ENCODE assay signal across 8 cellular contexts in genomic region chr11:72111803-72112540, GRCh38. TPM values are rescaled to one million over a fixed set of nuclear protein-coding genes. Genes with fewer than 3 reads are reported as not detected.
A peak's percentile ranks its signal among the peaks of the same experiment; 100 is the strongest.
DNase-seq lines count a peak whose midpoint lies in the region; FAIRE-seq and TF ChIP-seq lines count a peak whose summit lies in the region.

No MANE protein-coding gene starts in this region.

- DNase-seq in G401 (ENCODE audit: low spot score) (peak; percentile 100), H54 (ENCODE audit: insufficient read length, low spot score) (peak; percentile 68), LoVo (ENCODE audit: low spot score) (peak; percentile 98), RWPE1 (ENCODE audit: low spot score) (peak; percentile 91), foreskin melanocyte (peak; percentile 99), neural progenitor cell (ENCODE audit: low spot score) (peak; percentile 97), stromal cell of bone marrow (ENCODE audit: low read depth) (peak; percentile 100)
- DNase-seq in activated naive CD4-positive, alpha-beta T cell treated with Interleukin-2 at 50 U/mL for 16 hours, result peak; percentile 87

- no peak for TF ChIP-seq CTCF in RWPE1 (conservative IDR thresholded peaks at IDR 0.05; ENCODE audit: low read depth)
- TF ChIP-seq CTCF in neural progenitor cell (IDR thresholded peaks at IDR 0.05), result no peak

- H3K79me2 ChIP-seq in neural progenitor cell (ENCODE audit: low read depth), result no peaks in the 10 kb centered on the region

- in situ Hi-C loops in G401 (cut with HindIII; ENCODE audit: low sequenced_read_pairs), result no loop called here

- H3K27ac ChIP-seq in RWPE1 (peak overlapping the region; percentile 97), neural progenitor cell (peak overlapping the region; percentile 92)

- H3K9ac ChIP-seq in neural progenitor cell, result peak overlapping the region; percentile 58

- H3K9me3 ChIP-seq in neural progenitor cell (ENCODE audit: low read depth), result no peaks in the 10 kb centered on the region

- peak overlapping the region; percentile 69 for H3K4me3 ChIP-seq in neural progenitor cell

- H3F3A ChIP-seq in neural progenitor cell (ENCODE audit: low read depth), result peaks cover 21% of the 10 kb centered on the region

- H2AFZ ChIP-seq in neural progenitor cell (replicated peaks), result peak overlapping the region; percentile 91

- peaks cover 9% of the 10 kb centered on the region for H3K27me3 Mint-ChIP-seq in neural progenitor cell (ENCODE audit: insufficient read depth, low read depth)

- no peaks in the 10 kb centered on the region for H3K36me3 ChIP-seq in neural progenitor cell

- H3K4me1 ChIP-seq in neural progenitor cell, result peaks cover 6% of the 10 kb centered on the region

- POLR2A ChIA-PET in RWPE1 (lab: Yijun Ruan, JAX; ENCODE audit: low non-redundant PET), result interaction anchor here (0.8 to 1.6 kb wide), 4 partner anchors 12 to 111 kb away, joined by 3 to 7 read pairs (median 4); no protein-coding TSS in a partner anchor

- peak overlapping the region; percentile 100 for H3K27ac Mint-ChIP-seq in neural progenitor cell

- peaks cover 3% of the 10 kb centered on the region for H3K36me3 Mint-ChIP-seq in neural progenitor cell

- peak; percentile 81 for FAIRE-seq in H54 (lab: Jason Lieb, UNC)

- TF ChIP-seq POLR2A in H54 (IDR thresholded peaks at IDR 0.05; ENCODE audit: low read depth, low read length), result peak; percentile 87

- H3K27me3 ChIP-seq in neural progenitor cell, result peaks cover 32% of the 10 kb centered on the region

- H3K4me1 Mint-ChIP-seq in neural progenitor cell, result peaks cover 20% of the 10 kb centered on the region

- CTCF ChIA-PET in RWPE1 (lab: Yijun Ruan, JAX), result interaction anchor here (1.2 kb wide), 1 partner anchor 72 kb away, joined by 3 read pairs; no protein-coding TSS in a partner anchor

- peak overlapping the region; percentile 96 for H3K4me3 Mint-ChIP-seq in neural progenitor cell

- no peaks in the 10 kb centered on the region for H3K9me3 Mint-ChIP-seq in neural progenitor cell

- H3K4me2 ChIP-seq in neural progenitor cell, result peak overlapping the region; percentile 81

- H4K20me1 ChIP-seq in neural progenitor cell (ENCODE audit: low read depth), result no peaks in the 10 kb centered on the region

RNA-seq across cellular contexts. Expression of gene ANAPC15, which starts 0.5 kb away (rescaled TPM):
- total RNA-seq in G401 (2014; rRNA removed; shearing (Covaris generic)), result 19.5 and 28.7 TPM in 2 replicates
- 44.7 and 45.6 TPM in 2 replicates for total RNA-seq in neural progenitor cell (ENCODE audit: low replicate concordance)

RNA-seq across cellular contexts. Expression of gene TOMT, which starts 6.2 kb away (rescaled TPM):
- not detected in 2 replicates for total RNA-seq in G401 (2014; rRNA removed; shearing (Covaris generic))
- total RNA-seq in neural progenitor cell (ENCODE audit: low replicate concordance), result not detected in 2 replicates

RNA-seq across cellular contexts. Expression of gene LAMTOR1, which starts 8.9 kb away (rescaled TPM):
- 185 and 194 TPM in 2 replicates for total RNA-seq in G401 (2014; rRNA removed; shearing (Covaris generic))
- total RNA-seq in neural progenitor cell (ENCODE audit: low replicate concordance), result 41.6 and 73.2 TPM in 2 replicates

RNA-seq across cellular contexts. Expression of gene FOLR3, which starts 23.6 kb away (rescaled TPM):
- not detected in 2 replicates for total RNA-seq in G401 (2014; rRNA removed; shearing (Covaris generic))
- total RNA-seq in neural progenitor cell (ENCODE audit: low replicate concordance), result not detected in 2 replicates

RNA-seq across cellular contexts. Expression of gene LRRC51, which starts 31.3 kb away (rescaled TPM):
- total RNA-seq in G401 (2014; rRNA removed; shearing (Covaris generic)), result 7.1 and 10.8 TPM in 2 replicates
- 10.5 and 15.0 TPM in 2 replicates for total RNA-seq in neural progenitor cell (ENCODE audit: low replicate concordance)

Comparison
In these comparisons a context has a peak if more than half of its experiments do, and no peak if none do; other contexts are left out.
1. Peak in every context shown above with its lines: DNase-seq, H3K4me3 ChIP-seq and H3K27ac ChIP-seq.